In genomic region chr1:83406693-83407371, GRCh38 we compare ENCODE assay signal across 7 cellular contexts.
A peak's percentile ranks its signal among the peaks of the same experiment; 100 is the strongest.
DNase-seq lines count a peak whose midpoint lies in the region; ATAC-seq, FAIRE-seq and TF ChIP-seq lines count a peak whose summit lies in the region.
"Not testable (repeated sequence)": the region's sequence is repeated elsewhere in the genome, so short reads cannot be mapped to it uniquely, and the experiment has no call there.

No MANE protein-coding gene starts in this region.

- not testable (repeated sequence) for H3K18ac ChIP-seq in H1 (ENCODE audit: extremely low read depth, low read length)

- TF ChIP-seq CTCF in WTC11 (IDR thresholded peaks at IDR 0.05); H1 (IDR thresholded peaks at IDR 0.05; ENCODE audit: control extremely low read depth in 1 of 3, insufficient read depth in 1 of 3, low read depth in 1 of 3, low read length in 3 of 3); left lung (IDR thresholded peaks at IDR 0.05): not testable (repeated sequence)

- H3K9me3 ChIP-seq in H1 (ENCODE audit: insufficient read depth in 2 of 2, low read depth in 1 of 2, low read length in 1 of 2); left lung: not testable (repeated sequence)

- not testable (repeated sequence) for H3K4ac ChIP-seq in H1 (replicated peaks; ENCODE audit: insufficient read length, low read depth, low read length)

- not testable (repeated sequence) for H3K36me3 Mint-ChIP-seq in WTC11

- H3K4me1 Mint-ChIP-seq in WTC11: not testable (repeated sequence)

- H3K27ac Mint-ChIP-seq in WTC11: not testable (repeated sequence)

- TF ChIP-seq RAD21 in H1 (IDR thresholded peaks at IDR 0.05 in 1 of 2, conservative IDR thresholded peaks at IDR 0.05 in 1 of 2; ENCODE audit: low read depth in 2 of 2, low read length in 2 of 2): not testable (repeated sequence)

- H3K14ac ChIP-seq in H1 (ENCODE audit: insufficient read length): not testable (repeated sequence)

- not testable (repeated sequence) for H3K56ac ChIP-seq in H1 (replicated peaks; ENCODE audit: insufficient read length, low read depth, low read length)

- H2BK20ac ChIP-seq in H1 (ENCODE audit: low read length): not testable (repeated sequence)

- not testable (repeated sequence) for H3K79me1 ChIP-seq in H1 (ENCODE audit: low read depth, low read length)

- not testable (repeated sequence) for H3K4me2 ChIP-seq in H1 (ENCODE audit: insufficient read depth in 1 of 2, low read depth in 2 of 2, low read length in 2 of 2)

- not testable (repeated sequence) for DNase-seq in WTC11 (ENCODE audit: low spot score); H1 (ENCODE audit: low read depth in 1 of 2, low spot score in 2 of 2); left lung

- H4K5ac ChIP-seq in H1 (ENCODE audit: insufficient read length, low read depth, low read length): not testable (repeated sequence)

- not testable (repeated sequence) for H2BK12ac ChIP-seq in H1 (ENCODE audit: low read depth, low read length)

- H3K4me3 Mint-ChIP-seq in WTC11: not testable (repeated sequence)

- intact Hi-C loops in left lung (cut with DNase I): not testable (repeated sequence)

- ATAC-seq in GM18517 (IDR thresholded peaks at IDR 0.05; ENCODE audit: unreplicated experiment): peak; percentile 37
- ATAC-seq in GM19351 (IDR thresholded peaks at IDR 0.05; ENCODE audit: unreplicated experiment): peak; percentile 56
- peak; percentile 48 for ATAC-seq in HG02798 (IDR thresholded peaks at IDR 0.05; ENCODE audit: poor library complexity, unreplicated experiment)
- ATAC-seq in HG03432 (IDR thresholded peaks at IDR 0.05; ENCODE audit: unreplicated experiment): peak; percentile 41
- ATAC-seq in WTC11: peak; percentile 69; the same call in 1 of the 2 replicates
- peak; percentile 52 for ATAC-seq in left lung

- not testable (repeated sequence) for H3K27me3 ChIP-seq in H1 (replicated peaks in 1 of 4; ENCODE audit: control insufficient read depth in 3 of 4, extremely low read depth in 1 of 4, insufficient read depth in 3 of 4, low read length in 3 of 4); left lung

- not testable (repeated sequence) for H3K23me2 ChIP-seq in H1 (ENCODE audit: low read depth, low read length)

- H3K4me3 ChIP-seq in H1 (ENCODE audit: extremely low read depth in 1 of 4, insufficient read depth in 2 of 4, low read depth in 3 of 4, low read length in 4 of 4); left lung: not testable (repeated sequence)

- not testable (repeated sequence) for H2BK15ac ChIP-seq in H1 (ENCODE audit: low read length)

- not testable (repeated sequence) for TF ChIP-seq POLR2A in H1 (IDR thresholded peaks at IDR 0.05; ENCODE audit: control extremely low read depth in 1 of 2, low read depth in 2 of 2, low read length in 2 of 2)

- H3K9me3 Mint-ChIP-seq in WTC11: not testable (repeated sequence)

- WGBS in H1 (ENCODE audit: extremely low coverage in 1 of 2, insufficient coverage in 1 of 2, insufficient read length in 1 of 2, insufficient replicate concordance in 2 of 2, low coverage in 1 of 2, low lambda C conversion rate in 2 of 2, missing lambda C conversion rate in 1 of 2), 2 experiments: 96% methylated on average over 3 of the region's 7 CpGs; no CpG with 5 or more reads in 1 of the 2 experiments

- not testable (repeated sequence) for H4K8ac ChIP-seq in H1 (ENCODE audit: extremely low read depth, insufficient read depth, low read length)

- CTCF ChIA-PET in WTC11 (lab: Charles Lee); H1 (lab: Charles Lee; ENCODE audit: partially characterized antibody): not testable (repeated sequence)

- peak; percentile 19 for FAIRE-seq in H1 (lab: Jason Lieb, UNC)

- not testable (repeated sequence) for TF ChIP-seq EP300 in H1 (IDR thresholded peaks at IDR 0.05; ENCODE audit: borderline replicate concordance in 1 of 2, low read depth in 2 of 2, low read length in 2 of 2)

- not testable (repeated sequence) for H3K23ac ChIP-seq in H1 (ENCODE audit: insufficient read length)

- not testable (repeated sequence) for H3K79me2 ChIP-seq in H1 (ENCODE audit: control insufficient read depth in 1 of 2, insufficient read depth in 2 of 2, low read length in 2 of 2)

- H2AK5ac ChIP-seq in H1 (ENCODE audit: low read depth, low read length): not testable (repeated sequence)

- H3K9ac ChIP-seq in H1 (replicated peaks in 1 of 4; ENCODE audit: extremely low read depth in 1 of 4, low read depth in 3 of 4, low read length in 3 of 4): not testable (repeated sequence)

- H4K20me1 ChIP-seq in H1 (replicated peaks in 1 of 2; ENCODE audit: control insufficient read depth in 1 of 2, insufficient read depth in 2 of 2, low read length in 2 of 2): not testable (repeated sequence)

- H3K27me3 Mint-ChIP-seq in WTC11 (ENCODE audit: low read depth): not testable (repeated sequence)

- not testable (repeated sequence) for H2AFZ ChIP-seq in H1 (ENCODE audit: low read length)

- H4K91ac ChIP-seq in H1 (replicated peaks; ENCODE audit: insufficient read length, low read length): not testable (repeated sequence)

- not testable (repeated sequence) for H2BK120ac ChIP-seq in H1 (replicated peaks; ENCODE audit: low read depth, low read length)

- not testable (repeated sequence) for H2BK5ac ChIP-seq in H1 (ENCODE audit: low read depth, low read length)

- H3K27ac ChIP-seq in H1 (ENCODE audit: low read depth, low read length); left lung: not testable (repeated sequence)

- not testable (repeated sequence) for H3K36me3 ChIP-seq in H1 (ENCODE audit: control insufficient read depth in 2 of 4, insufficient read depth in 4 of 4, low read length in 3 of 4); left lung

- POLR2A ChIA-PET in WTC11 (lab: Charles Lee); H1 (lab: Charles Lee; ENCODE audit: partially characterized antibody): not testable (repeated sequence)

- not testable (repeated sequence) for H3K4me1 ChIP-seq in H1 (replicated peaks in 1 of 4; ENCODE audit: control insufficient read depth in 3 of 4, insufficient read depth in 4 of 4, low read length in 3 of 4); left lung
